ENCODE assay signal across 25 cellular contexts in genomic region chr18:22284581-22285230, GRCh38.
"Had no signal": no experiment of that assay in that cellular context is flagged by ENCODE, and none has a peak within 500 bp of the region (broad histone marks: within the 10 kb centered on the region; RNA-seq: fewer than 3 reads in every experiment).

No MANE protein-coding gene starts in this region.

- H3K36me3 Mint-ChIP-seq: activated naive CD8-positive, alpha-beta T cell treated with anti-CD3 and anti-CD28 coated beads for 36 hours; brain; stimulated activated effector memory CD8-positive, alpha-beta T cell treated with anti-CD3 and anti-CD28 coated beads, Interleukin-12 subunit alpha, Interleukin-12 subunit beta, amount 100 ng/mL, for 72 hours had no signal

- DNase-seq: activated CD4-positive, alpha-beta T cell treated with anti-CD3 and anti-CD28 coated beads for 4 hours; activated CD4-positive, alpha-beta T cell treated with anti-CD3 and anti-CD28 coated beads, Interleukin-2, amount 50 U/mL, for 4 hours; activated CD8-positive, alpha-beta memory T cell treated with anti-CD3 and anti-CD28 coated beads for 24 hours; activated effector memory CD4-positive, alpha-beta T cell treated with Interleukin-2 at 50 U/mL for 16 hours; activated naive CD4-positive, alpha-beta T cell treated with anti-CD3 and anti-CD28 coated beads for 36 hours; activated naive CD8-positive, alpha-beta T cell treated with anti-CD3 and anti-CD28 coated beads for 36 hours; adrenal gland; central memory CD4-positive, alpha-beta T cell; effector CD8-positive, alpha-beta T cell; hippocampal formation; lower lobe of right lung; ovary; stimulated activated CD4-positive, alpha-beta T cell treated with anti-CD3 and anti-CD28 coated beads, Interleukin-4, amount 100 ng/mL, for 24 hours; uterus had no signal

- H3K4me3 Mint-ChIP-seq: activated naive CD4-positive, alpha-beta T cell treated with anti-CD3 and anti-CD28 coated beads for 36 hours; activated naive CD8-positive, alpha-beta T cell treated with anti-CD3 and anti-CD28 coated beads for 36 hours; brain; dendritic cell treated with granulocyte-macrophage colony-stimulating factor and Interleukin-4, amounts not matched to agents 40 ng/mL and 50 ng/mL, for 4 days; stimulated activated effector memory CD8-positive, alpha-beta T cell treated with anti-CD3 and anti-CD28 coated beads, Interleukin-12 subunit alpha, Interleukin-12 subunit beta, amount 100 ng/mL, for 72 hours; stimulated activated naive CD8-positive, alpha-beta T cell treated with anti-CD3 and anti-CD28 coated beads, Interleukin-15, Interleukin-2, amounts not matched to agents 100 ng/mL and 50 ng/mL, for 24 hours; type B pancreatic cell had no signal

- H3K27me3 ChIP-seq: adrenal gland, ascending aorta, gastroesophageal sphincter, ovary, right lobe of liver, uterus had no signal

- ATAC-seq: gastroesophageal sphincter; stimulated activated effector memory CD8-positive, alpha-beta T cell treated with anti-CD3 and anti-CD28 coated beads, Interleukin-12 subunit alpha, Interleukin-12 subunit beta, amount 100 ng/mL, for 72 hours had no signal

- H3K4me1 ChIP-seq: gastroesophageal sphincter, uterus had no signal

- H3K9me3 ChIP-seq: adrenal gland, ascending aorta, lower lobe of right lung, ovary, uterus had no signal

- H3K4me3 ChIP-seq: adrenal gland, ascending aorta, gastroesophageal sphincter, lower lobe of right lung, ovary, right lobe of liver, skin epidermis, uterus had no signal

- H3K9me3 Mint-ChIP-seq: stimulated activated effector memory CD8-positive, alpha-beta T cell treated with anti-CD3 and anti-CD28 coated beads, Interleukin-12 subunit alpha, Interleukin-12 subunit beta, amount 100 ng/mL, for 72 hours; type B pancreatic cell had no signal

- H3K4me1 Mint-ChIP-seq: brain had no signal

- H3K36me3 ChIP-seq: adrenal gland, ascending aorta, gastroesophageal sphincter, lower lobe of right lung, ovary, right lobe of liver, uterus had no signal

- H3K27me3 Mint-ChIP-seq: activated naive CD8-positive, alpha-beta T cell treated with anti-CD3 and anti-CD28 coated beads for 36 hours; dendritic cell treated with granulocyte-macrophage colony-stimulating factor and Interleukin-4, amounts not matched to agents 40 ng/mL and 50 ng/mL, for 4 days had no signal

- H3K27ac Mint-ChIP-seq: activated naive CD4-positive, alpha-beta T cell treated with anti-CD3 and anti-CD28 coated beads for 36 hours; activated naive CD8-positive, alpha-beta T cell treated with anti-CD3 and anti-CD28 coated beads for 36 hours; brain; dendritic cell treated with granulocyte-macrophage colony-stimulating factor and Interleukin-4, amounts not matched to agents 40 ng/mL and 50 ng/mL, for 4 days; progenitor cell of endocrine pancreas; stimulated activated effector memory CD8-positive, alpha-beta T cell treated with anti-CD3 and anti-CD28 coated beads, Interleukin-12 subunit alpha, Interleukin-12 subunit beta, amount 100 ng/mL, for 72 hours; stimulated activated naive CD8-positive, alpha-beta T cell treated with anti-CD3 and anti-CD28 coated beads, Interleukin-15, Interleukin-2, amounts not matched to agents 100 ng/mL and 50 ng/mL, for 24 hours; type B pancreatic cell had no signal

- H3K27ac ChIP-seq: adrenal gland, ascending aorta, gastroesophageal sphincter, lower lobe of right lung, ovary, VCaP had no signal
